Comparison of ENCODE assay signal across 29 cellular contexts in the genomic region with DNA sequence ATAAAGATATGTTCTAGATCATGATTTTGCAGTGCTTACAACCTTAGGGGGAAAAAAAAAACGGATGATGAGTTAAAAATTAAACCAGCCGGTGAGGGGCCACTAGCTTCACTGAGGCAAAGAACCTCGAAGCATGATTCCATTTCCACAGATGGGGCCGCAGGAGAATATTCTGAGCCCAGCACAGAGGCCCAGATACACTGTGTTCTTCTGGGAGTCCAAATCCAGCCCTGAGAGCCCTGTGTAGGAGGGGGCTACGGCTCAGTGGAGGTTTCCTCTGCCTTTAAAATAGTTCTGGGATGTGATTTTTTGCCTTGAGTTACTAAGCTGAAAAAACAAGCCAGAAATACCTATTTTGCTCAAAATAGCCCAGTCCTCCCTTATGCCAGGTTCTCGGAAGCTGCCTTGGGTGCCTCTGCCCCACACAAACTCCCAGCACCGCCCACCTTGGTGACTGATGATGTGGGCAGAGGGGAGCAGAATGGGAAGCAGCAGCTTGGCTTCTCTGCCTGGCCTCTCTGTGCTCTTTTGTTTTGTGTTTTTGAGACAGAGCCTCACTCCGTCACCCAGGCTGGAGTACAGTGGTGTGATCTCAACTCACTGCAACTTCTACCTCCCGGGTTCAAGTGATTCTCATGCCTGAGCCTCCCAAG.
"Had no signal": no experiment of that assay in that cellular context is flagged by ENCODE, and none has a peak within 500 bp of the region (broad histone marks: within the 10 kb centered on the region; RNA-seq: fewer than 3 reads in every experiment).

No MANE protein-coding gene starts in this region.

- DNase-seq: kidney glomerular epithelial cell; left colon; left lung; lower lobe of right lung; mammary epithelial cell; mesenchymal stem cell; naive B cell; natural killer cell; nephron progenitor cell; ovary; right lobe of liver; stimulated activated CD4-positive, alpha-beta T cell treated with anti-CD3 and anti-CD28 coated beads, Interleukin-1b, Interleukin-23, amount 100 ng/mL, for 48 hours; stimulated activated CD4-positive, alpha-beta T cell treated with anti-CD3 and anti-CD28 coated beads, Interleukin-2, amount 100 ng/mL, for 48 hours; stimulated activated CD4-positive, alpha-beta T cell treated with anti-CD3 and anti-CD28 coated beads, Interleukin-4, amount 100 ng/mL, for 4 hours; stimulated activated CD8-positive, alpha-beta memory T cell treated with anti-CD3 and anti-CD28 coated beads, Interleukin-4, amount 100 ng/mL, for 48 hours; stimulated activated naive CD4-positive, alpha-beta T cell treated with Interleukin-2 at 50 U/mL for 16 hours; stimulated activated naive CD8-positive, alpha-beta T cell treated with anti-CD3 and anti-CD28 coated beads, Interleukin-15, amount 100 ng/mL, for 72 hours; substantia nigra; testis; thyroid gland; transverse colon; upper lobe of left lung had no signal

- H3K4me3 Mint-ChIP-seq: naive B cell; natural killer cell; nephron progenitor cell; neural progenitor cell; stimulated activated memory B cell treated with anti-CD40 and anti-IgM and Interleukin-4, amounts not matched to agents 10 μg/mL and 1 μg/mL and 100 μg/mL, for 72 hours; stimulated activated naive CD8-positive, alpha-beta T cell treated with anti-CD3 and anti-CD28 coated beads, Interleukin-15, amount 100 ng/mL, for 72 hours had no signal

- H3K9ac ChIP-seq: neural progenitor cell had no signal

- H3K27ac ChIP-seq: left lung, lower lobe of right lung, neural progenitor cell, neutrophil, ovary, right atrium auricular region, right lobe of liver, testis, thyroid gland, transverse colon, upper lobe of left lung, vagina had no signal

- H3K27ac Mint-ChIP-seq: naive B cell; natural killer cell; nephron progenitor cell; neural progenitor cell; progenitor cell of endocrine pancreas; stimulated activated memory B cell treated with anti-CD40 and anti-IgM and Interleukin-4, amounts not matched to agents 10 μg/mL and 1 μg/mL and 100 μg/mL, for 72 hours; stimulated activated naive CD8-positive, alpha-beta T cell treated with anti-CD3 and anti-CD28 coated beads, Interleukin-15, amount 100 ng/mL, for 72 hours had no signal

- ATAC-seq: left colon; left lung; lower lobe of right lung; natural killer cell; right lobe of liver; stimulated activated memory B cell treated with anti-CD40 and anti-IgM and Interleukin-4, amounts not matched to agents 10 μg/mL and 1 μg/mL and 100 μg/mL, for 72 hours; stimulated activated naive CD8-positive, alpha-beta T cell treated with anti-CD3 and anti-CD28 coated beads, Interleukin-15, amount 100 ng/mL, for 72 hours had no signal

- H3K4me3 ChIP-seq: left lung, lower lobe of right lung, neural progenitor cell, ovary, right atrium auricular region, right lobe of liver, smooth muscle cell, testis, thyroid gland, transverse colon, upper lobe of left lung, vagina had no signal

- H3K4me1 Mint-ChIP-seq: naive B cell; stimulated activated memory B cell treated with anti-CD40 and anti-IgM and Interleukin-4, amounts not matched to agents 10 μg/mL and 1 μg/mL and 100 μg/mL, for 72 hours; stimulated activated naive CD8-positive, alpha-beta T cell treated with anti-CD3 and anti-CD28 coated beads, Interleukin-15, amount 100 ng/mL, for 72 hours had no signal

- H3K4me2 ChIP-seq: neural progenitor cell, smooth muscle cell had no signal

- H3K4me1 ChIP-seq: lower lobe of right lung, right atrium auricular region, right lobe of liver, testis, thyroid gland, transverse colon, vagina had no signal

- H3K27me3 ChIP-seq: left lung, neutrophil, ovary, right atrium auricular region, right lobe of liver, testis, thyroid gland, transverse colon, upper lobe of left lung, vagina had no signal

- H3K9me3 ChIP-seq: left lung, lower lobe of right lung, neutrophil, ovary, right atrium auricular region, right lobe of liver, testis, thyroid gland, transverse colon, upper lobe of left lung, vagina had no signal

- H3K9me3 Mint-ChIP-seq: natural killer cell; stimulated activated memory B cell treated with anti-CD40 and anti-IgM and Interleukin-4, amounts not matched to agents 10 μg/mL and 1 μg/mL and 100 μg/mL, for 72 hours; stimulated activated naive CD8-positive, alpha-beta T cell treated with anti-CD3 and anti-CD28 coated beads, Interleukin-15, amount 100 ng/mL, for 72 hours had no signal

- H3K36me3 ChIP-seq: left lung, lower lobe of right lung, neural progenitor cell, neutrophil, ovary, right atrium auricular region, right lobe of liver, thyroid gland, transverse colon, upper lobe of left lung, vagina had no signal

- H2AFZ ChIP-seq: neural progenitor cell had no signal

- H3K36me3 Mint-ChIP-seq: naive B cell; natural killer cell; neural progenitor cell; stimulated activated memory B cell treated with anti-CD40 and anti-IgM and Interleukin-4, amounts not matched to agents 10 μg/mL and 1 μg/mL and 100 μg/mL, for 72 hours had no signal
